Comparison of ENCODE assay signal across 1 cellular context in genomic region chr10:69408318-69409175, GRCh38.
A peak's percentile ranks its signal among the peaks of the same experiment; 100 is the strongest.
TF ChIP-seq lines count a peak whose summit lies in the region.

No MANE protein-coding gene starts in this region.

TF ChIP-seq in K562, 482 proteins besides CTCF, POLR2A, EP300 and RAD21 (continued from another document and continues in another):
- TF ChIP-seq ELK1 (CRISPR knock-in tag; IDR thresholded peaks at IDR 0.05) (no peak), FOXJ3 (CRISPR knock-in tag; IDR thresholded peaks at IDR 0.05) (no peak), HMGN3 (IDR thresholded peaks at IDR 0.05; ENCODE audit: borderline replicate concordance, extremely low read depth, insufficient read length, low read depth, low read length) (peak; percentile 50), ATF7 (IDR thresholded peaks at IDR 0.05) (peak; percentile 46; the same call in 1 of the 2 replicates), ZNF778 (CRISPR knock-in tag; IDR thresholded peaks at IDR 0.05) (no peak), ZNF444 (CRISPR knock-in tag; IDR thresholded peaks at IDR 0.05) (no peak), ZKSCAN1 (IDR thresholded peaks at IDR 0.05; ENCODE audit: low read depth, low read length) (no peak), ZNF212 (CRISPR knock-in tag; IDR thresholded peaks at IDR 0.05) (no peak), CBFB (CRISPR knock-in tag; IDR thresholded peaks at IDR 0.05) (no peak), PBX2 (CRISPR knock-in tag; IDR thresholded peaks at IDR 0.05; ENCODE audit: low read depth) (no peak), PBX2 (tag; conservative IDR thresholded peaks at IDR 0.05; ENCODE audit: low read depth) (no peak), ZC3H4 (CRISPR knock-in tag; IDR thresholded peaks at IDR 0.05; ENCODE audit: borderline replicate concordance) (no peak), FOS (IDR thresholded peaks at IDR 0.05; ENCODE audit: extremely low read depth, insufficient read length) (no peak), MAZ (CRISPR knock-in tag; conservative IDR thresholded peaks at IDR 0.05 in 1 of 2, IDR thresholded peaks at IDR 0.05 in 1 of 2) (peak; percentile 61 to 91; a peak in 3 of 4 replicates), ZNF124 (CRISPR knock-in tag; IDR thresholded peaks at IDR 0.05) (no peak), MEF2D (tag; conservative IDR thresholded peaks at IDR 0.05; ENCODE audit: low read depth) (no peak), TCF3 (CRISPR knock-in tag; IDR thresholded peaks at IDR 0.05) (no peak), HLTF (IDR thresholded peaks at IDR 0.05) (peak; percentile 73; the same call in 1 of the 2 replicates), GTF2B (IDR thresholded peaks at IDR 0.05; ENCODE audit: extremely low read depth, insufficient read length) (no peak), PHB2 (IDR thresholded peaks at IDR 0.05; ENCODE audit: low read depth) (no peak), ZNF76 (CRISPR knock-in tag; IDR thresholded peaks at IDR 0.05; ENCODE audit: borderline replicate concordance) (no peak), CHCHD3 (CRISPR knock-in tag; IDR thresholded peaks at IDR 0.05) (no peak), POLR2AphosphoS5 (IDR thresholded peaks at IDR 0.05; ENCODE audit: control insufficient read depth, insufficient read depth, low read depth, low read length) (peak; percentile 53), ZNF146 (CRISPR knock-in tag; IDR thresholded peaks at IDR 0.05; ENCODE audit: unreplicated experiment) (no peak), GTF2A2 (tag; IDR thresholded peaks at IDR 0.05) (no peak), ZNF57 (CRISPR knock-in tag; IDR thresholded peaks at IDR 0.05) (no peak), EZH2 (IDR thresholded peaks at IDR 0.05; ENCODE audit: borderline replicate concordance, low read depth, low read length) (no peak), ELF1 (tag; IDR thresholded peaks at IDR 0.05) (peak; percentile 87), MTA3 (IDR thresholded peaks at IDR 0.05; ENCODE audit: borderline replicate concordance) (0 out of 2 replicates have a peak, but pooled peaks have one; percentile 67), THAP12 (CRISPR knock-in tag; IDR thresholded peaks at IDR 0.05) (peak; percentile 65; the same call in 1 of the 2 replicates), SMAD3 (CRISPR knock-in tag; conservative IDR thresholded peaks at IDR 0.05) (no peak), ZNF239 (CRISPR knock-in tag; IDR thresholded peaks at IDR 0.05) (no peak), ZBTB33 (CRISPR knock-in tag; IDR thresholded peaks at IDR 0.05) (0 out of 2 replicates have a peak, but pooled peaks have one; percentile 5), CGGBP1 (CRISPR knock-in tag; IDR thresholded peaks at IDR 0.05) (no peak), GTF3C2 (IDR thresholded peaks at IDR 0.05; ENCODE audit: borderline replicate concordance, extremely low read depth, insufficient read length) (peak; percentile 12), BRD9 (IDR thresholded peaks at IDR 0.05; ENCODE audit: low read depth, partially characterized antibody) (peak; percentile 66), STAG1 (CRISPR knock-in tag; IDR thresholded peaks at IDR 0.05; ENCODE audit: borderline replicate concordance) (peak; percentile 26; the same call in 1 of the 2 replicates), MEF2A (IDR thresholded peaks at IDR 0.05; ENCODE audit: control insufficient read depth, low read depth, low read length) (peak; percentile 42; the same call in 1 of the 2 replicates), ZNF134 (CRISPR knock-in tag; conservative IDR thresholded peaks at IDR 0.05) (no peak), ETV1 (tag; conservative IDR thresholded peaks at IDR 0.05; ENCODE audit: low read depth) (peak; percentile 27), ZFX (CRISPR knock-in tag; IDR thresholded peaks at IDR 0.05) (peak; percentile 42), MYC (IDR thresholded peaks at IDR 0.05; ENCODE audit: low read depth, low read length) (peak; percentile 48), MYC (CRISPR knock-in tag; IDR thresholded peaks at IDR 0.05; ENCODE audit: borderline replicate concordance, low read depth) (no peak), KLF6 (CRISPR knock-in tag; IDR thresholded peaks at IDR 0.05; ENCODE audit: borderline replicate concordance) (peak; percentile 17; the same call in 1 of the 2 replicates), ILF3 (IDR thresholded peaks at IDR 0.05; ENCODE audit: borderline replicate concordance) (no peak), RBM39 (optimal IDR thresholded peaks at IDR 0.05; ENCODE audit: low read depth, low read length) (no peak), MLLT1 (IDR thresholded peaks at IDR 0.05) (0 out of 4 replicates have a peak, but pooled peaks of 1 of the 2 experiments have one; percentile 28), FOXO4 (CRISPR knock-in tag; IDR thresholded peaks at IDR 0.05) (no peak), MXI1 (IDR thresholded peaks at IDR 0.05; ENCODE audit: low read depth, low read length) (no peak), KHSRP (IDR thresholded peaks at IDR 0.05) (no peak), ZBTB1 (CRISPR knock-in tag; IDR thresholded peaks at IDR 0.05; ENCODE audit: borderline replicate concordance, low read depth) (no peak), MAX (CRISPR knock-in tag; IDR thresholded peaks at IDR 0.05) (peak; percentile 83), E2F4 (CRISPR knock-in tag; IDR thresholded peaks at IDR 0.05; ENCODE audit: low read depth) (no peak), CTBP1 (IDR thresholded peaks at IDR 0.05; ENCODE audit: borderline replicate concordance) (peak; percentile 75; the same call in 1 of the 2 replicates)
